7 cellular contexts compared by ENCODE assay signal in the genomic region with DNA sequence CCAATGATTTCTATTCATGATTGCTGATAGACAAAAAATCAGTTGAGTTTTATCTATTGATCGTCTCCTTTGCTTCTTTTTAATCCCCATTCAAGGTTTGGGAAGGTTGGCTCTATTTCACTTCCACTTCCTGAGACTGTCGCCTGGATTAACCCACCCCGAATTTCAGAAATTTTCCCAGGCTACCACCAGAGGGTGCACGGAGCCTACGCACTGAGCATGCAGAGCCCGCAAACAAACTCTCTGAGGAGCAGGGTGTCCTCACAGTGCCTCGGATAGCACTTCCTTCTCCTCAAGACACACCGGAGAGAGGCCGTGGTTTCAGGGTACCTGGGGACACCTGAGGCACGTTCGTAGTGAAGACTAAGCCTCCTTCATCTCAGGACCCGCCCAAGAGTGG.
A peak's percentile ranks its signal among the peaks of the same experiment; 100 is the strongest.
DNase-seq lines count a peak whose midpoint lies in the region; ATAC-seq, FAIRE-seq and TF ChIP-seq lines count a peak whose summit lies in the region.
"Not testable (repeated sequence)": the region's sequence is repeated elsewhere in the genome, so short reads cannot be mapped to it uniquely, and the experiment has no call there.

No MANE protein-coding gene starts in this region.

- not testable (repeated sequence) for BruUV-seq in HepG2 (replicated peaks; lab: Mats Ljungman, UMichigan)

- POLR2A ChIA-PET in HepG2 (lab: Yijun Ruan, JAX): not testable (repeated sequence)

- peak; percentile 49 for FAIRE-seq in HepG2 (lab: Jason Lieb, UNC)

- not testable (repeated sequence) for H3K4me2 ChIP-seq in DND-41 (ENCODE audit: insufficient read depth, low read length); HepG2 (ENCODE audit: low read depth, low read length)

- H3K4me3 ChIP-seq in DND-41 (ENCODE audit: low read depth in 1 of 2, low read length in 2 of 2); RWPE2 (ENCODE audit: severe bottlenecking); HepG2 (replicated peaks in 1 of 3; ENCODE audit: insufficient read depth in 1 of 3, low read depth in 2 of 3, low read length in 3 of 3): not testable (repeated sequence)

- intact Hi-C loops in HepG2 (cut with micrococcal nuclease; ENCODE audit: unreplicated experiment): not testable (repeated sequence)

- not testable (repeated sequence) for H3K9ac ChIP-seq in DND-41 (ENCODE audit: low read depth, low read length); HepG2 (ENCODE audit: insufficient read depth, low read depth, low read length)

- not testable (repeated sequence) for H3K36me3 ChIP-seq in DND-41 (ENCODE audit: insufficient read depth, low read length); RWPE2 (ENCODE audit: low read depth); HepG2 (replicated peaks in 1 of 2; ENCODE audit: control insufficient read depth in 1 of 2, insufficient read depth in 2 of 2, low read length in 2 of 2)

- DNase-seq in DND-41; RWPE2 (ENCODE audit: low spot score); foreskin keratinocyte; HepG2 (ENCODE audit: low spot score): not testable (repeated sequence)

- in situ Hi-C loops in HepG2 (cut with HindIII; ENCODE audit: extremely low pct_ligation_motif_present, low pct_unique_long_range_greater_than_20kb): not testable (repeated sequence)

- CTCF ChIA-PET in HepG2 (lab: Yijun Ruan, JAX; ENCODE audit: low intra/inter-chr PET ratio, low total read pairs): not testable (repeated sequence)

- TF ChIP-seq EP300 in HepG2 (IDR thresholded peaks at IDR 0.05; ENCODE audit: low read depth in 2 of 2, low read length in 2 of 2); HepG2 (CRISPR knock-in tag; IDR thresholded peaks at IDR 0.05; ENCODE audit: borderline replicate concordance): not testable (repeated sequence)

- TF ChIP-seq RAD21 in HepG2 (CRISPR knock-in tag; IDR thresholded peaks at IDR 0.05): not testable (repeated sequence)

- not testable (repeated sequence) for H3K79me2 ChIP-seq in DND-41 (ENCODE audit: insufficient read depth, low read length); HepG2 (ENCODE audit: insufficient read depth, low read length)

- not testable (repeated sequence) for H3K9me3 ChIP-seq in DND-41 (ENCODE audit: insufficient read depth, low read length, severe bottlenecking); RWPE2 (ENCODE audit: severe bottlenecking); HepG2 (ENCODE audit: low read length)

- not testable (repeated sequence) for TF ChIP-seq CTCF in DND-41 (IDR thresholded peaks at IDR 0.05; ENCODE audit: borderline replicate concordance, extremely low read depth, low read length, poor library complexity, severe bottlenecking); RWPE2 (IDR thresholded peaks at IDR 0.05; ENCODE audit: poor library complexity, severe bottlenecking); foreskin keratinocyte (conservative IDR thresholded peaks at IDR 0.05); HepG2 (CRISPR knock-in tag; IDR thresholded peaks at IDR 0.05)

- H3K27me3 ChIP-seq in DND-41 (ENCODE audit: insufficient read depth, low read length, poor library complexity); RWPE2 (ENCODE audit: insufficient read depth, poor library complexity, severe bottlenecking); foreskin keratinocyte; HepG2 (ENCODE audit: control insufficient read depth in 1 of 2, insufficient read depth in 2 of 2, low read length in 2 of 2): not testable (repeated sequence)

- H3K4me1 ChIP-seq in DND-41 (ENCODE audit: insufficient read depth, low read length); RWPE2 (ENCODE audit: insufficient read depth, poor library complexity, severe bottlenecking); foreskin keratinocyte; HepG2 (ENCODE audit: insufficient read depth, low read length): not testable (repeated sequence)

- ATAC-seq in DND-41 (ENCODE audit: insufficient read depth, low read depth): peak; percentile 89
- ATAC-seq in GM19397 (IDR thresholded peaks at IDR 0.05; ENCODE audit: unreplicated experiment): peak; percentile 61
- ATAC-seq in HG02610 (IDR thresholded peaks at IDR 0.05; ENCODE audit: unreplicated experiment): peak; percentile 63
- ATAC-seq in HG03432 (IDR thresholded peaks at IDR 0.05; ENCODE audit: unreplicated experiment): peak; percentile 54
- ATAC-seq in RWPE2 (ENCODE audit: low read depth): peak; percentile 95
- peak; percentile 70 for ATAC-seq in foreskin keratinocyte
- peak; percentile 93 for ATAC-seq in HepG2

- not testable (repeated sequence) for H2AFZ ChIP-seq in DND-41 (ENCODE audit: low read depth, low read length); HepG2 (ENCODE audit: low read length)

- H3K27ac ChIP-seq in DND-41 (ENCODE audit: low read length); RWPE2 (ENCODE audit: poor library complexity, severe bottlenecking); foreskin keratinocyte; HepG2 (ENCODE audit: extremely low read length, insufficient read depth, low read length): not testable (repeated sequence)

- TF ChIP-seq POLR2A in HepG2 (IDR thresholded peaks at IDR 0.05; ENCODE audit: insufficient read depth in 1 of 2, low read depth in 2 of 2, low read length in 2 of 2): not testable (repeated sequence)

- no CpG with 5 or more reads among the region's 12 CpGs for WGBS in HepG2 (ENCODE audit: low lambda C conversion rate)

- H4K20me1 ChIP-seq in DND-41 (ENCODE audit: insufficient read depth, low read length); HepG2 (ENCODE audit: insufficient read depth, low read length): not testable (repeated sequence)
